In genomic region chr2:105919191-105919811, GRCh38 we compare ENCODE assay signal across 10 cellular contexts.
DNase-seq lines count a peak whose midpoint lies in the region; ATAC-seq and TF ChIP-seq lines count a peak whose summit lies in the region.
"Had no signal": no experiment of that assay in that cellular context is flagged by ENCODE, and none has a peak within 500 bp of the region (broad histone marks: within the 10 kb centered on the region; RNA-seq: fewer than 3 reads in every experiment).

No MANE protein-coding gene starts in this region.

- no peak for TF ChIP-seq CTCF in testis (IDR thresholded peaks at IDR 0.05)

- no peak overlapping the region for H3K4me3 ChIP-seq in SJCRH30
- H3K4me3 ChIP-seq in testis = no peak overlapping the region
- H3K4me3 ChIP-seq: neural progenitor cell had no signal

- WGBS in testis, 2 donors = 72 to 83% methylated on average over 3 of the region's 3 CpGs

- H3K27me3 ChIP-seq in SJCRH30 = no peaks in the 10 kb centered on the region
- H3K27me3 ChIP-seq in testis = no peaks in the 10 kb centered on the region
- H3K27me3 ChIP-seq: neural progenitor cell had no signal

- H3K27ac ChIP-seq in SJCRH30 (peak overlapping the region; percentile 80), testis (peak overlapping the region; percentile 11 to 37)
- H3K27ac ChIP-seq: neural progenitor cell had no signal

- intact Hi-C loops in left cardiac atrium (cut with DNase I) (no loop called here), testis (cut with DNase I; ENCODE audit: low total_unique reads) (no loop called here)

- H3K36me3 ChIP-seq in SJCRH30 (no peaks in the 10 kb centered on the region), testis (ENCODE audit: low read depth, missing control alignments) (no peaks in the 10 kb centered on the region)
- H3K36me3 ChIP-seq: neural progenitor cell had no signal

- no peak for TF ChIP-seq POLR2A in testis (IDR thresholded peaks at IDR 0.05)

- peak; percentile 52 for DNase-seq in activated CD8-positive, alpha-beta memory T cell treated with anti-CD3 and anti-CD28 coated beads for 24 hours
- DNase-seq in activated CD8-positive, alpha-beta memory T cell treated with anti-CD3 and anti-CD28 coated beads, Interleukin-2, amount 50 U/mL, for 4 hours = no peak
- peak; percentile 94 to 97 for DNase-seq in SJCRH30
- DNase-seq in left cardiac atrium = peak; percentile 64
- peak; percentile 91 for DNase-seq in testis
- DNase-seq in NCI-H446 treated with DMSO at 0.1 percent for 48 hours (lab: John Stamatoyannopoulos, UW) = no peak
- DNase-seq in epidermal melanocyte (ENCODE audit: insufficient read length, low spot score) = no peak
- DNase-seq in NCI-H524 (lab: John Stamatoyannopoulos, UW) = no peak
- DNase-seq: NK-92 treated with Interleukin-12 subunit alpha and Interleukin-12 subunit beta, amount 100 ng/mL, for 24 hours had no signal

- H3K9me3 ChIP-seq in SJCRH30 (replicated peaks) (peaks cover 16% of the 10 kb centered on the region), testis (no peaks in the 10 kb centered on the region)

- peak; percentile 68 to 89 for ATAC-seq in left cardiac atrium

- H3K4me1 ChIP-seq in SJCRH30 (peaks cover 24% of the 10 kb centered on the region), testis (peaks cover 13% of the 10 kb centered on the region)
- H3K4me1 ChIP-seq: neural progenitor cell had no signal

Comparison
In these comparisons a context has a peak if more than half of its experiments do, and no peak if none do; other contexts are left out.
1. DNase-seq: peak in activated CD8-positive, alpha-beta memory T cell treated with anti-CD3 and anti-CD28 coated beads for 24 hours (single experiment), SJCRH30 (2 of 2), left cardiac atrium (single experiment) and testis (single experiment); none in activated CD8-positive, alpha-beta memory T cell treated with anti-CD3 and anti-CD28 coated beads, Interleukin-2, amount 50 U/mL, for 4 hours (single experiment), NCI-H446 treated with DMSO at 0.1 percent for 48 hours (single experiment), epidermal melanocyte (single experiment) and NCI-H524 (0 of 2).